In genomic region chr1:243483952-243484351, GRCh38 we compare ENCODE assay signal across 14 cellular contexts.
DNase-seq lines count a peak whose midpoint lies in the region; ATAC-seq lines count a peak whose summit lies in the region.
"Had no signal": no experiment of that assay in that cellular context is flagged by ENCODE, and none has a peak within 500 bp of the region (broad histone marks: within the 10 kb centered on the region; RNA-seq: fewer than 3 reads in every experiment).

No MANE protein-coding gene starts in this region.

- ATAC-seq in activated CD8-positive, alpha-beta T cell treated with anti-CD3 and anti-CD28 coated beads, Interleukin-2, amount 10 ng/mL, durations not matched to agents 7 days and 5 days: no peak
- ATAC-seq: HCT116 had no signal

- peak overlapping the region; percentile 73 for H3K4me3 Mint-ChIP-seq in activated naive CD8-positive, alpha-beta T cell
- no peak overlapping the region for H3K4me3 Mint-ChIP-seq in activated naive CD8-positive, alpha-beta T cell treated with anti-CD3 and anti-CD28 coated beads for 36 hours
- peak overlapping the region; percentile 65 for H3K4me3 Mint-ChIP-seq in activated CD8-positive, alpha-beta T cell treated with anti-CD3 and anti-CD28 coated beads, Interleukin-2, amount 10 ng/mL, durations not matched to agents 7 days and 5 days
- peak overlapping the region; percentile 82 to 90 (median 86) for H3K4me3 Mint-ChIP-seq in immature natural killer cell

- H3K27ac ChIP-seq in temporal lobe (ENCODE audit: low read depth, low read length): peak overlapping the region; percentile 82

- H3K9me3 Mint-ChIP-seq in activated naive CD8-positive, alpha-beta T cell (ENCODE audit: low read depth): no peaks in the 10 kb centered on the region
- H3K9me3 Mint-ChIP-seq in activated naive CD8-positive, alpha-beta T cell treated with anti-CD3 and anti-CD28 coated beads for 36 hours: peaks cover 3% of the 10 kb centered on the region
- no peaks in the 10 kb centered on the region for H3K9me3 Mint-ChIP-seq in activated CD8-positive, alpha-beta T cell treated with anti-CD3 and anti-CD28 coated beads, Interleukin-2, amount 10 ng/mL, durations not matched to agents 7 days and 5 days (ENCODE audit: insufficient read depth)
- no peaks in the 10 kb centered on the region for H3K9me3 Mint-ChIP-seq in immature natural killer cell

- H3K27me3 Mint-ChIP-seq in activated naive CD8-positive, alpha-beta T cell: no peaks in the 10 kb centered on the region
- no peaks in the 10 kb centered on the region for H3K27me3 Mint-ChIP-seq in activated naive CD8-positive, alpha-beta T cell treated with anti-CD3 and anti-CD28 coated beads for 36 hours
- H3K27me3 Mint-ChIP-seq in activated CD8-positive, alpha-beta T cell treated with anti-CD3 and anti-CD28 coated beads, Interleukin-2, amount 10 ng/mL, durations not matched to agents 7 days and 5 days (ENCODE audit: low read depth): no peaks in the 10 kb centered on the region
- peaks cover 10 to 15% (median 12%) of the 10 kb centered on the region in 3 donors for H3K27me3 Mint-ChIP-seq in immature natural killer cell (ENCODE audit: low read depth in 3 of 3)

- H3K4me1 Mint-ChIP-seq in activated naive CD8-positive, alpha-beta T cell (ENCODE audit: low read depth): peaks cover 15% of the 10 kb centered on the region
- peaks cover 9% of the 10 kb centered on the region for H3K4me1 Mint-ChIP-seq in activated naive CD8-positive, alpha-beta T cell treated with anti-CD3 and anti-CD28 coated beads for 36 hours
- H3K4me1 Mint-ChIP-seq in activated CD8-positive, alpha-beta T cell treated with anti-CD3 and anti-CD28 coated beads, Interleukin-2, amount 10 ng/mL, durations not matched to agents 7 days and 5 days (ENCODE audit: low read depth): peaks cover 26% of the 10 kb centered on the region
- H3K4me1 Mint-ChIP-seq in immature natural killer cell: peaks cover 20 to 22% of the 10 kb centered on the region in 2 donors

- H3K36me3 Mint-ChIP-seq in activated naive CD8-positive, alpha-beta T cell: peaks cover 2% of the 10 kb centered on the region
- H3K36me3 Mint-ChIP-seq in activated naive CD8-positive, alpha-beta T cell treated with anti-CD3 and anti-CD28 coated beads for 36 hours: no peaks in the 10 kb centered on the region
- H3K36me3 Mint-ChIP-seq in activated CD8-positive, alpha-beta T cell treated with anti-CD3 and anti-CD28 coated beads, Interleukin-2, amount 10 ng/mL, durations not matched to agents 7 days and 5 days (ENCODE audit: low read depth): no peaks in the 10 kb centered on the region
- no peaks in the 10 kb centered on the region for H3K36me3 Mint-ChIP-seq in immature natural killer cell

- POLR2A ChIA-PET in activated CD8-positive, alpha-beta T cell treated with anti-CD3 and anti-CD28 coated beads, Interleukin-2, amount 10 ng/mL, durations not matched to agents 7 days and 5 days (lab: Charles Lee): no interaction called here

- no peak overlapping the region for H3K27ac Mint-ChIP-seq in activated naive CD8-positive, alpha-beta T cell
- H3K27ac Mint-ChIP-seq in activated naive CD8-positive, alpha-beta T cell treated with anti-CD3 and anti-CD28 coated beads for 36 hours: no peak overlapping the region
- H3K27ac Mint-ChIP-seq in activated CD8-positive, alpha-beta T cell treated with anti-CD3 and anti-CD28 coated beads, Interleukin-2, amount 10 ng/mL, durations not matched to agents 7 days and 5 days: peak overlapping the region; percentile 55
- peak overlapping the region in 1 of 6 donors; percentile 53 for H3K27ac Mint-ChIP-seq in immature natural killer cell

- CTCF ChIA-PET in activated CD8-positive, alpha-beta T cell treated with anti-CD3 and anti-CD28 coated beads, Interleukin-2, amount 10 ng/mL, durations not matched to agents 7 days and 5 days (lab: Charles Lee): no interaction called here

- no peak for DNase-seq in activated naive CD8-positive, alpha-beta T cell treated with anti-CD3 and anti-CD28 coated beads for 36 hours
- no peak for DNase-seq in activated CD8-positive, alpha-beta T cell treated with anti-CD3 and anti-CD28 coated beads, Interleukin-2, amount 10 ng/mL, durations not matched to agents 7 days and 5 days
- DNase-seq in immature natural killer cell (no peak), NCI-H2227 treated with DMSO at 0.1 percent for 48 hours (lab: John Stamatoyannopoulos, UW) (no peak), SIG-M5 treated with dmso at 0.1 percent for 504 hours (lab: John Stamatoyannopoulos, UW; ENCODE audit: unreplicated experiment) (no peak), midbrain (lab: John Stamatoyannopoulos, UW) (no peak)
- DNase-seq: aorta, DMS53, KBM-7, mammary epithelial cell, NCI-H1417 had no signal
